24 cellular contexts compared by ENCODE assay signal in the genomic region with DNA sequence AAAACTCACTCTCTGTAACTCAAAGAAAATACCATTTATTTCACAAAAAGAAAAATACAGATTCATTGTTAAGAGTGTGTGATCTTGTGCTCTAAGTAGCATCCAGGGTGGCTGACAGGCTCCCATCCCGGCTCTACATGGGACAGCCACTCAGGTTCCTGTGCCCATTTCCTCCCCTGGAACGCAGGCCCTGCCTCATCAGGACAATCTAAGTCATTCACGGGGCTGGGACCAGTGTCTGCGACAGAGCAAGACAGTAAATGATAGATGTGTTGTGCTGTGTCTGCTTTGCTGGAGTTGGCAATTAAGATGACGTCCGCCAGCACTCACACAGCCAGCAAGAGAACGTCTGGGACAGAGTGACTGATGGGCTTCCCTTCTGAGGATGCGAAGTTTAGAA. TPM values are rescaled to one million over a fixed set of nuclear protein-coding genes. Genes with fewer than 3 reads are reported as not detected.
DNase-seq lines count a peak whose midpoint lies in the region; ATAC-seq, FAIRE-seq and TF ChIP-seq lines count a peak whose summit lies in the region.
"Had no signal": no experiment of that assay in that cellular context is flagged by ENCODE, and none has a peak within 500 bp of the region (broad histone marks: within the 10 kb centered on the region; RNA-seq: fewer than 3 reads in every experiment).

No MANE protein-coding gene starts in this region.

- H3K79me2 ChIP-seq in HepG2 (ENCODE audit: insufficient read depth, low read length): no peaks in the 10 kb centered on the region

- CTCF ChIA-PET in HepG2 (lab: Yijun Ruan, JAX; ENCODE audit: low intra/inter-chr PET ratio, low total read pairs): no interaction called here

- POLR2A ChIA-PET in HepG2 (lab: Yijun Ruan, JAX): no interaction called here

- TF ChIP-seq POLR2A in HepG2 (IDR thresholded peaks at IDR 0.05; ENCODE audit: insufficient read depth in 1 of 2, low read depth in 2 of 2, low read length in 2 of 2): no peak
- no peak for TF ChIP-seq POLR2A in right lobe of liver (IDR thresholded peaks at IDR 0.05)
- TF ChIP-seq POLR2A in spleen (IDR thresholded peaks at IDR 0.05): no peak
- no peak for TF ChIP-seq POLR2A in suprapubic skin (IDR thresholded peaks at IDR 0.05)

- intact Hi-C loops in HepG2 (cut with micrococcal nuclease; ENCODE audit: unreplicated experiment): no loop called here
- intact Hi-C loops in right lobe of liver (cut with DNase I): no loop called here
- intact Hi-C loops in spleen (cut with DNase I; ENCODE audit: low total_unique reads): no loop called here

- H3K27ac ChIP-seq in HepG2 (ENCODE audit: extremely low read length, insufficient read depth, low read length) (no peak overlapping the region), right lobe of liver (no peak overlapping the region), spleen (no peak overlapping the region), suprapubic skin (no peak overlapping the region), right atrium auricular region (no peak overlapping the region)
- H3K27ac ChIP-seq: 22Rv1, BLaER1, C4-2B had no signal

- H3K4me3 ChIP-seq in HepG2 (replicated peaks in 1 of 3; ENCODE audit: insufficient read depth in 1 of 3, low read depth in 2 of 3, low read length in 3 of 3): no peak overlapping the region
- no peak overlapping the region for H3K4me3 ChIP-seq in right lobe of liver
- no peak overlapping the region for H3K4me3 ChIP-seq in spleen
- no peak overlapping the region for H3K4me3 ChIP-seq in suprapubic skin
- no peak overlapping the region for H3K4me3 ChIP-seq in right atrium auricular region
- H3K4me3 ChIP-seq: BLaER1, GM12878, HAP-1 had no signal

- H3K27me3 ChIP-seq in HepG2 (ENCODE audit: control insufficient read depth in 1 of 2, insufficient read depth in 2 of 2, low read length in 2 of 2) (no peaks in the 10 kb centered on the region), right lobe of liver (no peaks in the 10 kb centered on the region), spleen (replicated peaks in 1 of 7) (no peaks in the 10 kb centered on the region), suprapubic skin (no peaks in the 10 kb centered on the region), right atrium auricular region (no peaks in the 10 kb centered on the region)
- H3K27me3 ChIP-seq: BLaER1 had no signal

- TF ChIP-seq CTCF in HepG2 (CRISPR knock-in tag; IDR thresholded peaks at IDR 0.05) (no peak), right lobe of liver (IDR thresholded peaks at IDR 0.05) (no peak), spleen (IDR thresholded peaks at IDR 0.05 in 8 of 11, conservative IDR thresholded peaks at IDR 0.05 in 3 of 11) (no peak), suprapubic skin (IDR thresholded peaks at IDR 0.05) (no peak), right atrium auricular region (IDR thresholded peaks at IDR 0.05) (no peak)

- peaks cover 16% of the 10 kb centered on the region; the same call in 1 of the 2 replicates for H3K9me3 ChIP-seq in HepG2 (ENCODE audit: low read length)
- no peaks in the 10 kb centered on the region for H3K9me3 ChIP-seq in right lobe of liver
- H3K9me3 ChIP-seq in spleen: peaks cover 8 to 49% (median 45%) of the 10 kb centered on the region in 8 donors
- H3K9me3 ChIP-seq in suprapubic skin: peaks cover 16% of the 10 kb centered on the region
- peaks cover 4 to 23% of the 10 kb centered on the region in 2 donors for H3K9me3 ChIP-seq in right atrium auricular region
- H3K9me3 ChIP-seq: HAP-1 had no signal

- H3K4me2 ChIP-seq in HepG2 (ENCODE audit: low read depth, low read length): no peak overlapping the region
- H3K4me2 ChIP-seq: BLaER1 had no signal

- no peak for TF ChIP-seq RAD21 in HepG2 (CRISPR knock-in tag; IDR thresholded peaks at IDR 0.05)

- DNase-seq in HepG2 (ENCODE audit: low spot score) (no peak), right lobe of liver (no peak), medulla oblongata (ENCODE audit: extremely low spot score) (peak; percentile 51), spleen (peak; percentile 31), suprapubic skin (ENCODE audit: low spot score in 2 of 2) (peak; percentile 36 to 60), right atrium auricular region (ENCODE audit: low spot score) (no peak)
- DNase-seq: Caco-2; CD4-positive, CD25-positive, alpha-beta regulatory T cell; CD8-positive, alpha-beta T cell; DMS153; EL; GDM1; GOT3; HFFc6 had no signal

- H3K36me3 ChIP-seq in HepG2 (replicated peaks in 1 of 2; ENCODE audit: control insufficient read depth in 1 of 2, insufficient read depth in 2 of 2, low read length in 2 of 2): peaks cover 32 to 66% of the 10 kb centered on the region in 2 experiments
- H3K36me3 ChIP-seq in right lobe of liver: peaks cover 0 to 48% (median 19%) of the 10 kb centered on the region in 4 donors
- H3K36me3 ChIP-seq in spleen: peaks cover 6 to 92% (median 82%) of the 10 kb centered on the region in 6 donors
- H3K36me3 ChIP-seq in suprapubic skin: peaks cover 77% of the 10 kb centered on the region
- H3K36me3 ChIP-seq in right atrium auricular region: peaks cover 52% of the 10 kb centered on the region

- no TSS peak for BruUV-seq in HepG2 (replicated peaks; lab: Mats Ljungman, UMichigan)

- H3K4me1 ChIP-seq in HepG2 (ENCODE audit: insufficient read depth, low read length) (no peaks in the 10 kb centered on the region), right lobe of liver (no peaks in the 10 kb centered on the region), spleen (no peaks in the 10 kb centered on the region), suprapubic skin (no peaks in the 10 kb centered on the region), right atrium auricular region (peaks cover 0 to 19% of the 10 kb centered on the region in 2 donors)
- H3K4me1 ChIP-seq: BLaER1, Caco-2, HAP-1 had no signal

- no peak overlapping the region for H2AFZ ChIP-seq in HepG2 (ENCODE audit: low read length)

- in situ Hi-C loops in HepG2 (cut with HindIII; ENCODE audit: extremely low pct_ligation_motif_present, low pct_unique_long_range_greater_than_20kb): no loop called here

- ATAC-seq in HepG2 (no peak), right lobe of liver (no peak), HG02840 (IDR thresholded peaks at IDR 0.05; ENCODE audit: low FRiP score, unreplicated experiment) (no peak), HG02678 (IDR thresholded peaks at IDR 0.05; ENCODE audit: unreplicated experiment) (no peak)
- ATAC-seq: CD8-positive, alpha-beta T cell; GM12878 had no signal

- H3K9ac ChIP-seq in HepG2 (ENCODE audit: insufficient read depth, low read depth, low read length): no peak overlapping the region
- H3K9ac ChIP-seq: BLaER1 had no signal

- WGBS in HepG2 (ENCODE audit: low lambda C conversion rate): 98% methylated on average over 8 of the region's 8 CpGs
- 100% methylated on average over 1 of the region's 8 CpGs for WGBS in right lobe of liver (ENCODE audit: insufficient coverage, low coverage, low lambda C conversion rate, missing lambda C conversion rate)
- 89 to 95% (median 92%) methylated on average over 8 of the region's 8 CpGs for WGBS in spleen, 5 donors
- 81% methylated on average over 8 of the region's 8 CpGs for whole genome bisulfite sequencing in suprapubic skin

- no peak for TF ChIP-seq EP300 in HepG2 (IDR thresholded peaks at IDR 0.05; ENCODE audit: low read depth in 2 of 2, low read length in 2 of 2)
- TF ChIP-seq EP300 in HepG2 (CRISPR knock-in tag; IDR thresholded peaks at IDR 0.05; ENCODE audit: borderline replicate concordance): no peak
- no peak for TF ChIP-seq EP300 in suprapubic skin (IDR thresholded peaks at IDR 0.05)

- no peak for FAIRE-seq in HepG2 (lab: Jason Lieb, UNC)
- FAIRE-seq: A204.1, GM12878, H54 had no signal

- H4K20me1 ChIP-seq in HepG2 (ENCODE audit: insufficient read depth, low read length): no peaks in the 10 kb centered on the region

RNA-seq across cellular contexts. Expression of gene FAM209A, which starts 6.9 kb away (rescaled TPM):
- total RNA-seq in HepG2 (2016; rRNA removed; fragmentation: Illumina TruSeq; extraction: Trizol) (0.15 TPM in 1 of 2 replicates, not detected in the other), right lobe of liver (under 1 TPM in 2 of 6 experiments, not detected in 4; 0.24 to 0.37 TPM), spleen (1 to 10 TPM in 6 of 7 donors, not detected in 1; 1.2 to 4.3 (median 2.1) TPM), suprapubic skin (1 to 10 TPM in 2 of 4 donors, not detected in 2; 1.8 to 2.1 TPM), right atrium auricular region (not detected)
- not detected in 2 replicates for total RNA-seq in HepG2 (2016; cell fraction: cytosol; rRNA removed; fragmentation: Illumina TruSeq; extraction: Trizol; ENCODE audit: low read depth)
- 0.22 TPM in 1 of 2 replicates, not detected in the other for total RNA-seq in HepG2 (2016; cell fraction: insoluble cytoplasmic fraction; rRNA removed; fragmentation: Illumina TruSeq; extraction: Trizol)
- not detected in 2 replicates for total RNA-seq in HepG2 (2016; cell fraction: membrane; rRNA removed; fragmentation: Illumina TruSeq; extraction: Trizol)
- 0.59 and 1.0 TPM in 2 replicates for total RNA-seq in HepG2 (2016; cell fraction: nucleus; rRNA removed; fragmentation: Illumina TruSeq; extraction: Trizol)
- polyA plus RNA-seq in HepG2 (2011; rRNA removed) (0.36 and 0.51 TPM in 2 replicates), spleen (1 to 10 TPM in 2 of 3 donors, under 1 TPM in 1; 0.59 to 2.0 (median 1.1) TPM)
- 0.12 TPM in 1 of 2 replicates, not detected in the other for polyA plus RNA-seq in HepG2 (2011; cell fraction: cytosol; rRNA removed)
- polyA plus RNA-seq in HepG2 (2011; cell fraction: nucleus; rRNA removed): 1.5 and 2.4 TPM in 2 replicates
- 0.31 and 0.37 TPM in 2 replicates for polyA plus RNA-seq in HepG2 (2012)
- not detected in 2 replicates for polyA plus RNA-seq in HepG2 (2016; cell fraction: cytosol; fragmentation: Illumina TruSeq; extraction: Trizol; ENCODE audit: low read depth)
- not detected in 2 replicates for polyA plus RNA-seq in HepG2 (2016; cell fraction: insoluble cytoplasmic fraction; fragmentation: Illumina TruSeq; extraction: Trizol; ENCODE audit: low read depth)
- not detected in 2 replicates for polyA plus RNA-seq in HepG2 (2016; cell fraction: membrane; fragmentation: Illumina TruSeq; extraction: Trizol; ENCODE audit: low read depth)
- 0.75 and 1.6 TPM in 2 replicates for polyA plus RNA-seq in HepG2 (2016; cell fraction: nucleus; fragmentation: Illumina TruSeq; extraction: Trizol; ENCODE audit: insufficient read depth, low read depth)
- 0.44 and 1.8 TPM in 2 replicates for polyA minus RNA-seq in HepG2 (2011; rRNA and poly(A)+ RNA removed; ENCODE audit: low replicate concordance)
- not detected in 2 replicates for polyA minus RNA-seq in HepG2 (2011; cell fraction: cytosol; rRNA and poly(A)+ RNA removed)
- 2.2 and 2.4 TPM in 2 replicates for polyA minus RNA-seq in HepG2 (2011; cell fraction: nucleus; rRNA and poly(A)+ RNA removed)
- polyA plus RNA-seq: AG04450 had no signal

RNA-seq across cellular contexts. Expression of gene FAM209B, which starts 15.4 kb away (rescaled TPM):
- total RNA-seq in HepG2 (2016; rRNA removed; fragmentation: Illumina TruSeq; extraction: Trizol) (0.24 and 0.32 TPM in 2 replicates), right lobe of liver (under 1 TPM in 1 of 6 experiments, not detected in 5; 0.44 TPM), spleen (1 to 10 TPM in 3 of 7 donors, under 1 TPM in 1, not detected in 3; 0.97 to 1.9 (median 1.6) TPM), suprapubic skin (1 to 10 TPM in 1 of 4 donors, not detected in 3; 2.5 TPM), right atrium auricular region (not detected)
- total RNA-seq in HepG2 (2016; cell fraction: cytosol; rRNA removed; fragmentation: Illumina TruSeq; extraction: Trizol; ENCODE audit: low read depth): not detected in 2 replicates
- total RNA-seq in HepG2 (2016; cell fraction: insoluble cytoplasmic fraction; rRNA removed; fragmentation: Illumina TruSeq; extraction: Trizol): 0.30 and 0.61 TPM in 2 replicates
- not detected in 2 replicates for total RNA-seq in HepG2 (2016; cell fraction: membrane; rRNA removed; fragmentation: Illumina TruSeq; extraction: Trizol)
- total RNA-seq in HepG2 (2016; cell fraction: nucleus; rRNA removed; fragmentation: Illumina TruSeq; extraction: Trizol): not detected in 2 replicates
- polyA plus RNA-seq in HepG2 (2011; rRNA removed) (0.10 and 0.42 TPM in 2 replicates), spleen (1 to 10 TPM; 1.4 to 5.8 (median 3.3) TPM)
- not detected in 2 replicates for polyA plus RNA-seq in HepG2 (2011; cell fraction: cytosol; rRNA removed)
- 0.59 TPM in 1 of 2 replicates, not detected in the other for polyA plus RNA-seq in HepG2 (2011; cell fraction: nucleus; rRNA removed)
- polyA plus RNA-seq in HepG2 (2012): not detected in 2 replicates
- polyA plus RNA-seq in HepG2 (2016; cell fraction: cytosol; fragmentation: Illumina TruSeq; extraction: Trizol; ENCODE audit: low read depth): not detected in 2 replicates
- polyA plus RNA-seq in HepG2 (2016; cell fraction: insoluble cytoplasmic fraction; fragmentation: Illumina TruSeq; extraction: Trizol; ENCODE audit: low read depth): 0.51 TPM in 1 of 2 replicates, not detected in the other
- polyA plus RNA-seq in HepG2 (2016; cell fraction: membrane; fragmentation: Illumina TruSeq; extraction: Trizol; ENCODE audit: low read depth): not detected in 2 replicates
- 0.81 and 0.85 TPM in 2 replicates for polyA plus RNA-seq in HepG2 (2016; cell fraction: nucleus; fragmentation: Illumina TruSeq; extraction: Trizol; ENCODE audit: insufficient read depth, low read depth)
- polyA minus RNA-seq in HepG2 (2011; rRNA and poly(A)+ RNA removed; ENCODE audit: low replicate concordance): not detected in 2 replicates
- not detected in 2 replicates for polyA minus RNA-seq in HepG2 (2011; cell fraction: cytosol; rRNA and poly(A)+ RNA removed)
- polyA minus RNA-seq in HepG2 (2011; cell fraction: nucleus; rRNA and poly(A)+ RNA removed): not detected in 2 replicates
- total RNA-seq: Caco-2 had no signal

RNA-seq across cellular contexts. Expression of gene RTF2, which starts 49.2 kb away (rescaled TPM):
- total RNA-seq in HepG2 (2016; rRNA removed; fragmentation: Illumina TruSeq; extraction: Trizol): 142 and 202 TPM in 2 replicates
- total RNA-seq in HepG2 (2016; cell fraction: cytosol; rRNA removed; fragmentation: Illumina TruSeq; extraction: Trizol; ENCODE audit: low read depth): 22.9 and 24.0 TPM in 2 replicates
- 146 and 210 TPM in 2 replicates for total RNA-seq in HepG2 (2016; cell fraction: insoluble cytoplasmic fraction; rRNA removed; fragmentation: Illumina TruSeq; extraction: Trizol)
- total RNA-seq in HepG2 (2016; cell fraction: membrane; rRNA removed; fragmentation: Illumina TruSeq; extraction: Trizol): 48.4 and 48.7 TPM in 2 replicates
- total RNA-seq in HepG2 (2016; cell fraction: nucleus; rRNA removed; fragmentation: Illumina TruSeq; extraction: Trizol): 61.3 and 68.9 TPM in 2 replicates
- polyA plus RNA-seq in HepG2 (2011; rRNA removed): 73.3 and 81.8 TPM in 2 replicates
- 75.5 and 78.1 TPM in 2 replicates for polyA plus RNA-seq in HepG2 (2011; cell fraction: cytosol; rRNA removed)
- polyA plus RNA-seq in HepG2 (2011; cell fraction: nucleus; rRNA removed): 56.4 and 58.3 TPM in 2 replicates
- 65.9 and 76.5 TPM in 2 replicates for polyA plus RNA-seq in HepG2 (2012)
- polyA plus RNA-seq in HepG2 (2016; cell fraction: cytosol; fragmentation: Illumina TruSeq; extraction: Trizol; ENCODE audit: low read depth): 23.4 and 24.1 TPM in 2 replicates
- polyA plus RNA-seq in HepG2 (2016; cell fraction: insoluble cytoplasmic fraction; fragmentation: Illumina TruSeq; extraction: Trizol; ENCODE audit: low read depth): 194 and 208 TPM in 2 replicates
- polyA plus RNA-seq in HepG2 (2016; cell fraction: membrane; fragmentation: Illumina TruSeq; extraction: Trizol; ENCODE audit: low read depth): 36.9 and 38.6 TPM in 2 replicates
- polyA plus RNA-seq in HepG2 (2016; cell fraction: nucleus; fragmentation: Illumina TruSeq; extraction: Trizol; ENCODE audit: insufficient read depth, low read depth): 117 and 121 TPM in 2 replicates
- 51.8 and 70.9 TPM in 2 replicates for polyA minus RNA-seq in HepG2 (2011; rRNA and poly(A)+ RNA removed; ENCODE audit: low replicate concordance)
- polyA minus RNA-seq in HepG2 (2011; cell fraction: cytosol; rRNA and poly(A)+ RNA removed): 30.7 and 31.2 TPM in 2 replicates
- polyA minus RNA-seq in HepG2 (2011; cell fraction: nucleus; rRNA and poly(A)+ RNA removed): 36.6 and 37.0 TPM in 2 replicates
- total RNA-seq in right lobe of liver: 10 to 100 TPM; 29.9 to 40.1 (median 32.6) TPM
- 10 to 100 TPM; 50.3 to 89.3 (median 72.7) TPM for total RNA-seq in spleen
- 10 to 100 TPM; 66.2 to 83.9 (median 83.8) TPM for polyA plus RNA-seq in spleen
- total RNA-seq in suprapubic skin: 10 to 100 TPM; 42.9 to 57.0 (median 47.0) TPM
- total RNA-seq in right atrium auricular region: 10 to 100 TPM; 48.6 to 49.4 TPM

Comparison
In these comparisons a context has a peak if more than half of its experiments do, and no peak if none do; other contexts are left out.
1. DNase-seq: peak in medulla oblongata (single experiment), spleen (single experiment) and suprapubic skin (2 of 2); none in HepG2 (single experiment), right lobe of liver (0 of 3) and right atrium auricular region (single experiment).